In genomic region chr19:33521480-33522370, GRCh38 we compare ENCODE assay signal across 8 cellular contexts.
DNase-seq lines count a peak whose midpoint lies in the region; ATAC-seq lines count a peak whose summit lies in the region.

PEPD (minus strand) TSS chr19:33521791; CDS start chr19:33521760, 31 bp downstream.

- peaks cover 6% of the 10 kb centered on the region for H3K4me1 ChIP-seq in ACC112 (ENCODE audit: control insufficient read depth, insufficient read depth, low read length, unreplicated experiment)

- H3K4me3 ChIP-seq in ACC112 (ENCODE audit: low read depth, low read length), result peak within 1 kb of the TSS; percentile 94

- no peaks in the 10 kb centered on the region for H3K36me3 ChIP-seq in ACC112 (ENCODE audit: insufficient read depth, low read length)

- H3K27ac ChIP-seq in ACC112 (ENCODE audit: low read depth, low read length) (no peak within 1 kb of the TSS; the same call in 1 of the 2 replicates), caudate nucleus (ENCODE audit: low read depth, low read length) (no peak within 1 kb of the TSS)

- H2AFZ ChIP-seq in ACC112 (ENCODE audit: low read length, unreplicated experiment), result peak within 1 kb of the TSS; percentile 68

- ATAC-seq in GM18868 (IDR thresholded peaks at IDR 0.05; ENCODE audit: unreplicated experiment), result peak; percentile 92
- peak; percentile 88 for ATAC-seq in HG03108 (IDR thresholded peaks at IDR 0.05; ENCODE audit: unreplicated experiment)

- H3K79me2 ChIP-seq in ACC112 (ENCODE audit: control insufficient read depth, insufficient read depth, low read length, unreplicated experiment), result peaks cover 11% of the 10 kb centered on the region

- peaks cover under 1% of the 10 kb centered on the region; the same call in 1 of the 2 replicates for H3K27me3 ChIP-seq in ACC112 (ENCODE audit: insufficient read depth, low read length)

- DNase-seq in NCI-H2227 (lab: John Stamatoyannopoulos, UW; ENCODE audit: unreplicated experiment), result peak; percentile 100
- peak; percentile 67 to 92 (median 80) for DNase-seq in activated CD4-positive, CD25-positive, alpha-beta regulatory T cell (lab: John Stamatoyannopoulos, UW)
- DNase-seq in caudate nucleus (lab: John Stamatoyannopoulos, UW), result peak; percentile 28 to 97 (median 91)
- DNase-seq in iris pigment epithelial cell (ENCODE audit: low read depth), result peak; percentile 86
- DNase-seq in stimulated activated CD4-positive, alpha-beta T cell treated with anti-CD3 and anti-CD28 coated beads, Interleukin-12 subunit alpha, Interleukin-12 subunit beta, amount 100 ng/mL, for 4 hours, result peak; percentile 89
